ENCODE assay signal across 16 cellular contexts in genomic region chr3:113057117-113057516, GRCh38.
DNase-seq lines count a peak whose midpoint lies in the region; ATAC-seq and TF ChIP-seq lines count a peak whose summit lies in the region.
"Had no signal": no experiment of that assay in that cellular context is flagged by ENCODE, and none has a peak within 500 bp of the region (broad histone marks: within the 10 kb centered on the region; RNA-seq: fewer than 3 reads in every experiment).

No MANE protein-coding gene starts in this region.

- H3K4me1 Mint-ChIP-seq in activated CD8-positive, alpha-beta memory T cell treated with anti-CD3 and anti-CD28 coated beads, Interleukin-2, amount 10 ng/mL, durations not matched to agents 7 days and 5 days: no peaks in the 10 kb centered on the region

- H3K36me3 ChIP-seq in WERI-Rb-1: no peaks in the 10 kb centered on the region
- H3K36me3 ChIP-seq: BLaER1 treated with 17β-estradiol and CSF1 and Interleukin-3, amounts not matched to agents 10 nM and 100 nM; neutrophil; SJCRH30; thyroid gland had no signal

- no peaks in the 10 kb centered on the region for H3K27me3 ChIP-seq in dorsolateral prefrontal cortex
- H3K27me3 ChIP-seq in WERI-Rb-1 (ENCODE audit: insufficient read depth, low read depth, severe bottlenecking): no peaks in the 10 kb centered on the region
- H3K27me3 ChIP-seq: BLaER1 treated with 17β-estradiol and CSF1 and Interleukin-3, amounts not matched to agents 10 nM and 100 nM; neutrophil; SJCRH30; thyroid gland had no signal

- CTCF ChIA-PET in activated CD8-positive, alpha-beta memory T cell treated with anti-CD3 and anti-CD28 coated beads, Interleukin-2, amount 10 ng/mL, durations not matched to agents 7 days and 5 days (lab: Charles Lee): no interaction called here

- no peaks in the 10 kb centered on the region for H3K9me3 Mint-ChIP-seq in activated CD8-positive, alpha-beta memory T cell treated with anti-CD3 and anti-CD28 coated beads, Interleukin-2, amount 10 ng/mL, durations not matched to agents 7 days and 5 days (ENCODE audit: low read depth)

- H3K9me3 ChIP-seq in WERI-Rb-1 (ENCODE audit: severe bottlenecking): no peaks in the 10 kb centered on the region
- H3K9me3 ChIP-seq: BLaER1 treated with 17β-estradiol and CSF1 and Interleukin-3, amounts not matched to agents 10 nM and 100 nM; neutrophil; SJCRH30; thyroid gland had no signal

- ATAC-seq in GM19351 (IDR thresholded peaks at IDR 0.05; ENCODE audit: unreplicated experiment) (peak; percentile 87), HG02840 (IDR thresholded peaks at IDR 0.05; ENCODE audit: low FRiP score, unreplicated experiment) (peak; percentile 84), HG03558 (IDR thresholded peaks at IDR 0.05; ENCODE audit: extremely low read depth, unreplicated experiment) (peak; percentile 79)
- ATAC-seq in activated CD8-positive, alpha-beta memory T cell treated with anti-CD3 and anti-CD28 coated beads, Interleukin-2, amount 10 ng/mL, durations not matched to agents 7 days and 5 days: no peak
- ATAC-seq: K562 had no signal

- H3K27me3 Mint-ChIP-seq in activated CD8-positive, alpha-beta memory T cell treated with anti-CD3 and anti-CD28 coated beads, Interleukin-2, amount 10 ng/mL, durations not matched to agents 7 days and 5 days: no peaks in the 10 kb centered on the region

- in situ Hi-C loops in GM13976 (cut with MboI; ENCODE audit: low sequenced_read_pairs, unreplicated experiment): no loop called here

- TF ChIP-seq CTCF in GM13976 (IDR thresholded peaks at IDR 0.05; ENCODE audit: borderline replicate concordance, control extremely low read depth, extremely low read depth, insufficient read depth, missing control alignments) (no peak), dorsolateral prefrontal cortex (IDR thresholded peaks at IDR 0.05 in 54 of 56, conservative IDR thresholded peaks at IDR 0.05 in 2 of 56; ENCODE audit: low read depth in 1 of 56, partially characterized antibody in 56 of 56) (no peak), WERI-Rb-1 (IDR thresholded peaks at IDR 0.05; ENCODE audit: low read depth, low read length) (no peak)

- H3K27ac ChIP-seq in dorsolateral prefrontal cortex: peak overlapping the region in 12 of 59 donors; percentile 3 to 78 (median 36)
- H3K27ac ChIP-seq in WERI-Rb-1: no peak overlapping the region
- H3K27ac ChIP-seq: BLaER1 treated with 17β-estradiol and CSF1 and Interleukin-3, amounts not matched to agents 10 nM and 100 nM; neutrophil; SJCRH30 had no signal

- H3K4me3 ChIP-seq in dorsolateral prefrontal cortex: no peak overlapping the region
- no peak overlapping the region for H3K4me3 ChIP-seq in WERI-Rb-1 (ENCODE audit: low read depth, low read length)
- H3K4me3 ChIP-seq: BLaER1 treated with 17β-estradiol and CSF1 and Interleukin-3, amounts not matched to agents 10 nM and 100 nM; K562; SJCRH30; thyroid gland had no signal

- DNase-seq in GM13976 (ENCODE audit: low spot score) (peak; percentile 44), dorsolateral prefrontal cortex (no peak), GOT3 (lab: John Stamatoyannopoulos, UW) (no peak), WERI-Rb-1 (no peak)
- no peak for DNase-seq in activated CD8-positive, alpha-beta memory T cell treated with anti-CD3 and anti-CD28 coated beads, Interleukin-2, amount 10 ng/mL, durations not matched to agents 7 days and 5 days
- DNase-seq: activated CD4-positive, alpha-beta T cell treated with anti-CD3 and anti-CD28 coated beads, Interleukin-2, amount 50 U/mL, for 48 hours; NCI-H446 treated with DMSO at 0.1 percent for 48 hours; SJCRH30; stimulated activated CD4-positive, alpha-beta T cell treated with anti-CD3 and anti-CD28 coated beads, Interleukin-2, amount 100 ng/mL, for 24 hours; thyroid gland had no signal

- intact Hi-C loops in dorsolateral prefrontal cortex (cut with DNase I): loop anchor here in 1 of 2 donors (10.0 kb wide), 1 partner anchor 568 kb away; no protein-coding TSS in a partner anchor

- peaks cover 2% of the 10 kb centered on the region for H3K36me3 Mint-ChIP-seq in activated CD8-positive, alpha-beta memory T cell treated with anti-CD3 and anti-CD28 coated beads, Interleukin-2, amount 10 ng/mL, durations not matched to agents 7 days and 5 days

- H3K4me3 Mint-ChIP-seq in activated CD8-positive, alpha-beta memory T cell treated with anti-CD3 and anti-CD28 coated beads, Interleukin-2, amount 10 ng/mL, durations not matched to agents 7 days and 5 days: no peak overlapping the region

- no peak overlapping the region for H3K27ac Mint-ChIP-seq in activated CD8-positive, alpha-beta memory T cell treated with anti-CD3 and anti-CD28 coated beads, Interleukin-2, amount 10 ng/mL, durations not matched to agents 7 days and 5 days
